Comparison of ENCODE assay signal across 1 cellular context in genomic region chr9:36152741-36153438, GRCh38.
TF ChIP-seq lines count a peak whose summit lies in the region.

No MANE protein-coding gene starts in this region.

TF ChIP-seq in GM12878, 131 proteins besides CTCF, POLR2A, EP300 and RAD21 (continued from another document):
- TF ChIP-seq EGR1 (IDR thresholded peaks at IDR 0.05; ENCODE audit: borderline replicate concordance in 1 of 2, low read depth in 2 of 2, low read length in 2 of 2) (no peak), MAX (IDR thresholded peaks at IDR 0.05; ENCODE audit: low read depth, low read length) (no peak), E2F4 (IDR thresholded peaks at IDR 0.05; ENCODE audit: low read depth, low read length) (no peak), KAT2A (conservative IDR thresholded peaks at IDR 0.05; ENCODE audit: control insufficient read depth, low read depth, low read length) (no peak), PAX5 (IDR thresholded peaks at IDR 0.05; ENCODE audit: borderline replicate concordance, low read depth, low read length) (no peak), NFXL1 (IDR thresholded peaks at IDR 0.05; ENCODE audit: borderline replicate concordance) (no peak), ZBTB33 (IDR thresholded peaks at IDR 0.05) (no peak), IRF3 (IDR thresholded peaks at IDR 0.05) (no peak)
TF ChIP-seq in GM12878: peak in this region for 0.
